In the genomic region with DNA sequence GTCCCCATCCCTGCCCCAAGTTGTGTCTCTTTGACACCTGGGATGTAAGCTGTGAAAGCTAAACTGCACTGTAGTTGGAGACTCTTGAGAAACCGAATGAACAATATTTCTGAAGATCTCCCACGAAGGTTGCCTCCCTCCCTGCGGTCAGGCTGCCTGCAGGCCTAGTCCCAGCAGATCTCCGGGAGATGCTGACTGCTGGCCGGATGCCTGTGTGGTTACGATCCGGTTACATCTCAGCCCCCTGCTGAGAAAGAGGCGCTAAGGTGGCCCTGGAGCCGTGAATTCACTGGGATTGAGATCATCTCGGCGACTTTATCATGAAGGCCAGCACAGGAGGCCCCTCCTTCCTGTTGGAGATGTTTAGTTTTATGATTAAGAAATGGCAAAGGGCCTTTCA, we compare ENCODE assay signal across 19 cellular contexts.
DNase-seq lines count a peak whose midpoint lies in the region; ATAC-seq and TF ChIP-seq lines count a peak whose summit lies in the region.
"Had no signal": no experiment of that assay in that cellular context is flagged by ENCODE, and none has a peak within 500 bp of the region (broad histone marks: within the 10 kb centered on the region; RNA-seq: fewer than 3 reads in every experiment).

No MANE protein-coding gene starts in this region.

- H3K36me3 Mint-ChIP-seq in natural killer cell: no peaks in the 10 kb centered on the region
- H3K36me3 Mint-ChIP-seq: activated CD8-positive, alpha-beta memory T cell treated with anti-CD3 and anti-CD28 coated beads, Interleukin-2, amount 10 ng/mL, durations not matched to agents 7 days and 5 days had no signal

- intact Hi-C loops in natural killer cell (cut with micrococcal nuclease): no loop called here

- H3K4me3 Mint-ChIP-seq in natural killer cell: no peak overlapping the region
- H3K4me3 Mint-ChIP-seq: activated CD8-positive, alpha-beta memory T cell treated with anti-CD3 and anti-CD28 coated beads, Interleukin-2, amount 10 ng/mL, durations not matched to agents 7 days and 5 days; activated naive CD8-positive, alpha-beta T cell treated with anti-CD3 and anti-CD28 coated beads, Interleukin-2, amount 10 ng/mL, durations not matched to agents 7 days and 5 days; stimulated activated memory B cell treated with anti-CD40 and anti-IgM and Interleukin-4, amounts not matched to agents 10 μg/mL and 1 μg/mL and 100 μg/mL, for 72 hours had no signal

- no peaks in the 10 kb centered on the region for H3K27me3 ChIP-seq in brain microvascular endothelial cell (replicated peaks)
- H3K27me3 ChIP-seq: heart left ventricle, pancreas, Peyer's patch had no signal

- H3K27me3 Mint-ChIP-seq in natural killer cell (ENCODE audit: low read depth in 2 of 2): no peaks in the 10 kb centered on the region
- H3K27me3 Mint-ChIP-seq: activated CD8-positive, alpha-beta memory T cell treated with anti-CD3 and anti-CD28 coated beads, Interleukin-2, amount 10 ng/mL, durations not matched to agents 7 days and 5 days; activated naive CD8-positive, alpha-beta T cell treated with anti-CD3 and anti-CD28 coated beads, Interleukin-2, amount 10 ng/mL, durations not matched to agents 7 days and 5 days; stimulated activated memory B cell treated with anti-CD40 and anti-IgM and Interleukin-4, amounts not matched to agents 10 μg/mL and 1 μg/mL and 100 μg/mL, for 72 hours had no signal

- H3K4me3 ChIP-seq in brain microvascular endothelial cell (ENCODE audit: low read depth, low read length): no peak overlapping the region
- H3K4me3 ChIP-seq: GM12878, heart left ventricle, pancreas, Peyer's patch had no signal

- no peak overlapping the region for H3K27ac Mint-ChIP-seq in natural killer cell
- H3K27ac Mint-ChIP-seq: activated CD8-positive, alpha-beta memory T cell treated with anti-CD3 and anti-CD28 coated beads, Interleukin-2, amount 10 ng/mL, durations not matched to agents 7 days and 5 days; activated naive CD8-positive, alpha-beta T cell treated with anti-CD3 and anti-CD28 coated beads, Interleukin-2, amount 10 ng/mL, durations not matched to agents 7 days and 5 days; stimulated activated memory B cell treated with anti-CD40 and anti-IgM and Interleukin-4, amounts not matched to agents 10 μg/mL and 1 μg/mL and 100 μg/mL, for 72 hours had no signal

- H3K36me3 ChIP-seq in brain microvascular endothelial cell (replicated peaks): no peaks in the 10 kb centered on the region
- H3K36me3 ChIP-seq: heart left ventricle, pancreas, Peyer's patch had no signal

- DNase-seq in CMK (ENCODE audit: low read depth) (peak; percentile 90), M059J (ENCODE audit: low read depth) (peak; percentile 99), brain microvascular endothelial cell (peak; percentile 99), non-pigmented ciliary epithelial cell (ENCODE audit: low read depth) (peak; percentile 95), NCI-H1436 treated with DMSO at 0.1 percent for 48 hours (lab: John Stamatoyannopoulos, UW) (no peak), natural killer cell (no peak), putamen (ENCODE audit: low spot score) (no peak)
- DNase-seq in stimulated activated CD4-positive, alpha-beta T cell treated with anti-CD3 and anti-CD28 coated beads, Interleukin-2, amount 100 ng/mL, for 24 hours: no peak
- DNase-seq: activated CD8-positive, alpha-beta memory T cell treated with anti-CD3 and anti-CD28 coated beads, Interleukin-2, amount 10 ng/mL, durations not matched to agents 7 days and 5 days; activated naive CD8-positive, alpha-beta T cell treated with anti-CD3 and anti-CD28 coated beads, Interleukin-2, amount 10 ng/mL, durations not matched to agents 7 days and 5 days; KG1; Peyer's patch; stimulated activated CD4-positive, alpha-beta T cell treated with anti-CD3 and anti-CD28 coated beads, Interleukin-1b, Interleukin-23, amount 100 ng/mL, for 48 hours; T-helper 9 cell had no signal

- peaks cover 6 to 33% of the 10 kb centered on the region in 2 donors for H3K4me1 Mint-ChIP-seq in natural killer cell
- H3K4me1 Mint-ChIP-seq: activated CD8-positive, alpha-beta memory T cell treated with anti-CD3 and anti-CD28 coated beads, Interleukin-2, amount 10 ng/mL, durations not matched to agents 7 days and 5 days had no signal

- no peak for ATAC-seq in natural killer cell
- ATAC-seq: activated CD8-positive, alpha-beta memory T cell treated with anti-CD3 and anti-CD28 coated beads, Interleukin-2, amount 10 ng/mL, durations not matched to agents 7 days and 5 days; GM12878; HCT116; pancreas; stimulated activated memory B cell treated with anti-CD40 and anti-IgM and Interleukin-4, amounts not matched to agents 10 μg/mL and 1 μg/mL and 100 μg/mL, for 72 hours had no signal

- H3K9me3 Mint-ChIP-seq in natural killer cell: no peaks in the 10 kb centered on the region
- H3K9me3 Mint-ChIP-seq: activated naive CD8-positive, alpha-beta T cell treated with anti-CD3 and anti-CD28 coated beads, Interleukin-2, amount 10 ng/mL, durations not matched to agents 7 days and 5 days; stimulated activated memory B cell treated with anti-CD40 and anti-IgM and Interleukin-4, amounts not matched to agents 10 μg/mL and 1 μg/mL and 100 μg/mL, for 72 hours had no signal

- TF ChIP-seq CTCF in brain microvascular endothelial cell (IDR thresholded peaks at IDR 0.05; ENCODE audit: low read depth, low read length, missing control alignments) (no peak), natural killer cell (IDR thresholded peaks at IDR 0.05) (no peak)

- H3K27ac ChIP-seq in brain microvascular endothelial cell: peak overlapping the region; percentile 83
- H3K27ac ChIP-seq: pancreas had no signal

- in situ Hi-C loops in brain microvascular endothelial cell (cut with HindIII; ENCODE audit: low pct_ligation_motif_present, low sequenced_read_pairs): no loop called here

Comparison
In these comparisons a context has a peak if more than half of its experiments do, and no peak if none do; other contexts are left out.
1. DNase-seq: peak in CMK (single experiment), M059J (single experiment), brain microvascular endothelial cell (single experiment) and non-pigmented ciliary epithelial cell (single experiment); none in stimulated activated CD4-positive, alpha-beta T cell treated with anti-CD3 and anti-CD28 coated beads, Interleukin-2, amount 100 ng/mL, for 24 hours (0 of 2), NCI-H1436 treated with DMSO at 0.1 percent for 48 hours (single experiment), natural killer cell (single experiment) and putamen (single experiment).